30 cellular contexts compared by ENCODE assay signal in genomic region chr15:66124626-66125025, GRCh38.
DNase-seq lines count a peak whose midpoint lies in the region; ATAC-seq and TF ChIP-seq lines count a peak whose summit lies in the region.
"Had no signal": no experiment of that assay in that cellular context is flagged by ENCODE, and none has a peak within 500 bp of the region (broad histone marks: within the 10 kb centered on the region; RNA-seq: fewer than 3 reads in every experiment).

No MANE protein-coding gene starts in this region.

- H2BK12ac ChIP-seq in H9 (ENCODE audit: insufficient read length, low read depth, low read length): no peak overlapping the region

- H2BK15ac ChIP-seq in H9 (ENCODE audit: low read depth, low read length): no peak overlapping the region

- H3K36me3 Mint-ChIP-seq in H9 (ENCODE audit: insufficient read depth in 1 of 3, low read depth in 3 of 3) (no peaks in the 10 kb centered on the region), glutamatergic neuron (ENCODE audit: unreplicated experiment) (no peaks in the 10 kb centered on the region)
- H3K36me3 Mint-ChIP-seq in activated CD4-positive, alpha-beta T cell treated with anti-CD3 and anti-CD28 coated beads for 36 hours (ENCODE audit: low read depth): no peaks in the 10 kb centered on the region
- H3K36me3 Mint-ChIP-seq: activated naive CD8-positive, alpha-beta T cell; naive B cell had no signal

- H2AK5ac ChIP-seq in H9 (ENCODE audit: insufficient read length, low read length): no peak overlapping the region

- no peak overlapping the region for H2BK20ac ChIP-seq in H9 (ENCODE audit: low read depth, low read length, poor library complexity, severe bottlenecking)

- H3K27ac Mint-ChIP-seq in H9 (no peak overlapping the region; a peak in 1 of 7 replicates), glutamatergic neuron (ENCODE audit: unreplicated experiment) (no peak overlapping the region)
- no peak overlapping the region for H3K27ac Mint-ChIP-seq in activated CD4-positive, alpha-beta T cell treated with anti-CD3 and anti-CD28 coated beads for 36 hours
- H3K27ac Mint-ChIP-seq: activated naive CD8-positive, alpha-beta T cell had no signal

- H2AFZ ChIP-seq in H9 (ENCODE audit: low read length): no peak overlapping the region
- H2AFZ ChIP-seq: GM23248 had no signal

- no peak overlapping the region for H3K14ac ChIP-seq in H9 (ENCODE audit: insufficient read depth, low read length)

- TF ChIP-seq CTCF in H9 (conservative IDR thresholded peaks at IDR 0.05) (0 out of 3 replicates have a peak, but pooled peaks have one; percentile 10), glutamatergic neuron (IDR thresholded peaks at IDR 0.05; ENCODE audit: partially characterized antibody, unreplicated experiment) (no peak)

- POLR2A ChIA-PET in activated CD4-positive, alpha-beta T cell treated with anti-CD3 and anti-CD28 coated beads for 36 hours (lab: Charles Lee): no interaction called here

- no peak overlapping the region for H3T11ph ChIP-seq in H9 (ENCODE audit: low read length)

- DNase-seq in NCI-H1417 (lab: John Stamatoyannopoulos, UW) (peak; percentile 47 to 88 (median 61)), NCI-H1417 treated with DMSO at 0.1 percent for 48 hours (lab: John Stamatoyannopoulos, UW) (no peak), H9 (no peak), NCI-H524 (lab: John Stamatoyannopoulos, UW) (peak; percentile 95 to 99), glutamatergic neuron (peak; percentile 39), DMS153 (lab: John Stamatoyannopoulos, UW) (no peak)
- DNase-seq in activated CD4-positive, alpha-beta T cell treated with anti-CD3 and anti-CD28 coated beads for 36 hours: no peak
- DNase-seq: activated CD4-positive, alpha-beta T cell treated with anti-CD3 and anti-CD28 coated beads for 48 hours; activated CD8-positive, alpha-beta memory T cell treated with anti-CD3 and anti-CD28 coated beads for 24 hours; activated effector memory CD4-positive, alpha-beta T cell treated with Interleukin-2 at 50 U/mL for 16 hours; gastrocnemius medialis; GM23248; lower lobe of right lung; midbrain; naive B cell; NCI-H187 treated with DMSO at 0.1 percent for 48 hours; NCI-H510A; psoas muscle; stimulated activated CD4-positive, alpha-beta T cell treated with anti-CD3 and anti-CD28 coated beads, Interleukin-15, amount 100 ng/mL, for 24 hours; stimulated activated CD4-positive, alpha-beta T cell treated with anti-CD3 and anti-CD28 coated beads, Interleukin-4, amount 100 ng/mL, for 4 hours; T1000; tibial artery had no signal

- no peaks in the 10 kb centered on the region for H3K27me3 ChIP-seq in H9 (ENCODE audit: insufficient read depth, low read length)
- H3K27me3 ChIP-seq: breast epithelium had no signal

- H3K27ac ChIP-seq in H9 (ENCODE audit: insufficient read length, low read depth, low read length): no peak overlapping the region
- H3K27ac ChIP-seq: 22Rv1, breast epithelium, C4-2B, gastrocnemius medialis, GM23248, lower lobe of right lung, neutrophil, psoas muscle, SJSA1, tibial artery, VCaP had no signal

- no peaks in the 10 kb centered on the region for H3K9me3 Mint-ChIP-seq in H9
- H3K9me3 Mint-ChIP-seq in glutamatergic neuron (ENCODE audit: unreplicated experiment): peaks cover 12% of the 10 kb centered on the region
- no peaks in the 10 kb centered on the region for H3K9me3 Mint-ChIP-seq in activated CD4-positive, alpha-beta T cell treated with anti-CD3 and anti-CD28 coated beads for 36 hours (ENCODE audit: low read depth)
- H3K9me3 Mint-ChIP-seq: naive B cell had no signal

- H3K23me2 ChIP-seq in H9 (ENCODE audit: insufficient read length, low read depth, low read length, poor library complexity, severe bottlenecking): no peaks in the 10 kb centered on the region

- no peak overlapping the region for H3K9ac ChIP-seq in H9 (ENCODE audit: extremely low read depth, insufficient read length, low read length)
- H3K9ac ChIP-seq: GM23248 had no signal

- H3K79me2 ChIP-seq in H9 (ENCODE audit: insufficient read depth, low read length): no peaks in the 10 kb centered on the region

- H3K18ac ChIP-seq in H9 (ENCODE audit: insufficient read length, low read depth, low read length): no peak overlapping the region

- H3K27me3 Mint-ChIP-seq in H9 (ENCODE audit: low read depth) (peaks cover 6% of the 10 kb centered on the region), glutamatergic neuron (ENCODE audit: unreplicated experiment) (peaks cover 15% of the 10 kb centered on the region)
- peaks cover 7% of the 10 kb centered on the region for H3K27me3 Mint-ChIP-seq in activated CD4-positive, alpha-beta T cell treated with anti-CD3 and anti-CD28 coated beads for 36 hours

- intact Hi-C loops in activated CD4-positive, alpha-beta T cell treated with anti-CD3 and anti-CD28 coated beads for 36 hours (cut with DNase I, micrococcal nuclease): no loop called here

- WGBS in H9 (ENCODE audit: extremely low coverage, insufficient read length, low lambda C conversion rate): no CpG with 5 or more reads among the region's 2 CpGs

- no peak overlapping the region for H4K8ac ChIP-seq in H9 (replicated peaks; ENCODE audit: insufficient read length, low read depth, low read length)

- H4K20me1 ChIP-seq in H9 (ENCODE audit: control insufficient read depth, insufficient read depth, insufficient read length): no peaks in the 10 kb centered on the region

- H3K4ac ChIP-seq in H9 (ENCODE audit: low read depth, low read length): no peak overlapping the region

- H4K91ac ChIP-seq in H9 (ENCODE audit: insufficient read length, low read depth, low read length): no peak overlapping the region

- no peaks in the 10 kb centered on the region for H3K9me3 ChIP-seq in H9 (ENCODE audit: control insufficient read depth, low read depth, low read length)
- H3K9me3 ChIP-seq: breast epithelium, gastrocnemius medialis, lower lobe of right lung, neutrophil, psoas muscle, SJSA1, tibial artery had no signal

- no peaks in the 10 kb centered on the region for H3K79me1 ChIP-seq in H9 (ENCODE audit: insufficient read depth, low read depth, low read length, poor library complexity, severe bottlenecking)

- H3K23ac ChIP-seq in H9 (ENCODE audit: insufficient read length, low read depth, low read length): no peak overlapping the region

- no peak overlapping the region for H3K4me2 ChIP-seq in H9 (ENCODE audit: insufficient read depth, insufficient read length, low read length)

- H4K5ac ChIP-seq in H9 (ENCODE audit: insufficient read length, low read depth, low read length): no peak overlapping the region

- CTCF ChIA-PET in activated CD4-positive, alpha-beta T cell treated with anti-CD3 and anti-CD28 coated beads for 36 hours (lab: Charles Lee): interaction anchor here (1.2 kb wide), 1 partner anchor 20 kb away, joined by 5 read pairs; no protein-coding TSS in a partner anchor

- no peak for ATAC-seq in GM21737 (IDR thresholded peaks at IDR 0.05; ENCODE audit: unreplicated experiment)
- no peak for ATAC-seq in activated CD4-positive, alpha-beta T cell treated with anti-CD3 and anti-CD28 coated beads for 36 hours
- ATAC-seq: gastrocnemius medialis, lower lobe of right lung, psoas muscle had no signal

- no peak overlapping the region for H2BK120ac ChIP-seq in H9 (ENCODE audit: low read depth, low read length, poor library complexity, severe bottlenecking)

- no peaks in the 10 kb centered on the region; the same call in 1 of the 2 replicates for H3K4me1 ChIP-seq in H9 (ENCODE audit: insufficient read depth, low read length)
- H3K4me1 ChIP-seq: breast epithelium, gastrocnemius medialis, lower lobe of right lung, psoas muscle, SJSA1, tibial artery had no signal

- H3K4me3 Mint-ChIP-seq in H9 (no peak overlapping the region), glutamatergic neuron (ENCODE audit: unreplicated experiment) (peak overlapping the region; percentile 2)
- no peak overlapping the region for H3K4me3 Mint-ChIP-seq in activated CD4-positive, alpha-beta T cell treated with anti-CD3 and anti-CD28 coated beads for 36 hours
- H3K4me3 Mint-ChIP-seq: activated naive CD8-positive, alpha-beta T cell; naive B cell had no signal

- H3K56ac ChIP-seq in H9 (ENCODE audit: insufficient read length, low read depth, low read length): no peak overlapping the region

- H3K4me1 Mint-ChIP-seq in H9 (peaks cover 34 to 53% of the 10 kb centered on the region in 2 experiments), glutamatergic neuron (ENCODE audit: low read depth, unreplicated experiment) (peaks cover 46% of the 10 kb centered on the region)
- H3K4me1 Mint-ChIP-seq in activated CD4-positive, alpha-beta T cell treated with anti-CD3 and anti-CD28 coated beads for 36 hours: no peaks in the 10 kb centered on the region
- H3K4me1 Mint-ChIP-seq: naive B cell had no signal

- H2BK5ac ChIP-seq in H9 (ENCODE audit: insufficient read length, low read length): no peak overlapping the region

Comparison
In these comparisons a context has a peak if more than half of its experiments do, and no peak if none do; other contexts are left out.
1. DNase-seq: peak in NCI-H1417 (3 of 3), NCI-H524 (2 of 2) and glutamatergic neuron (single experiment); none in NCI-H1417 treated with DMSO at 0.1 percent for 48 hours (single experiment), H9 (single experiment), activated CD4-positive, alpha-beta T cell treated with anti-CD3 and anti-CD28 coated beads for 36 hours (single experiment) and DMS153 (single experiment).